Comparison of ENCODE assay signal across 12 cellular contexts in genomic region chr11:107446822-107447431, GRCh38.
"Had no signal": no experiment of that assay in that cellular context is flagged by ENCODE, and none has a peak within 500 bp of the region (broad histone marks: within the 10 kb centered on the region; RNA-seq: fewer than 3 reads in every experiment).

No MANE protein-coding gene starts in this region.

- DNase-seq: activated CD4-positive, alpha-beta T cell treated with anti-CD3 and anti-CD28 coated beads, Interleukin-2, amount 50 U/mL, for 1 hour; activated CD4-positive, CD25-positive, alpha-beta regulatory T cell; activated effector memory CD4-positive, alpha-beta T cell treated with Interleukin-2 at 50 U/mL for 16 hours; dorsolateral prefrontal cortex; heart right ventricle; islet precursor cell; left lung; right lobe of liver; stimulated activated naive CD4-positive, alpha-beta T cell treated with Interleukin-2 at 50 U/mL for 16 hours had no signal

- ATAC-seq: heart right ventricle; left lung; natural killer cell treated with Interleukin-12 subunit alpha and Interleukin-12 subunit beta and Interleukin-15 and Interleukin-18, amount 100 ng/mL, for 72 hours; right lobe of liver had no signal

- H3K4me3 ChIP-seq: ascending aorta, dorsolateral prefrontal cortex, heart right ventricle, left lung, prostate gland, right lobe of liver had no signal
